Comparison of ENCODE assay signal across 1 cellular context in genomic region chr6:125956506-125957390, GRCh38.
TF ChIP-seq lines count a peak whose summit lies in the region.

TSS of gene HINT3 (plus strand) at chr6:125956770. CDS start at chr6:125956978, 208 bp downstream.

TF ChIP-seq in HepG2, 621 proteins besides CTCF, POLR2A, EP300 and RAD21 (continued from another document and continues in another):
- peak; percentile 54 for TF ChIP-seq ZSCAN9 (CRISPR knock-in tag; IDR thresholded peaks at IDR 0.05; ENCODE audit: borderline replicate concordance)
- TF ChIP-seq FUBP1 (CRISPR knock-in tag; IDR thresholded peaks at IDR 0.05; ENCODE audit: borderline replicate concordance), result no peak; the same call in 1 of the 2 replicates
- peak; percentile 77 for TF ChIP-seq ZNF263 (CRISPR knock-in tag; IDR thresholded peaks at IDR 0.05)
- TF ChIP-seq ZNF383 (CRISPR knock-in tag; IDR thresholded peaks at IDR 0.05; ENCODE audit: borderline replicate concordance), result no peak
- peak; percentile 85 for TF ChIP-seq FOXA3 (CRISPR knock-in tag; IDR thresholded peaks at IDR 0.05)
- TF ChIP-seq HIVEP1 (CRISPR knock-in tag; IDR thresholded peaks at IDR 0.05), result peak; percentile 92
- peak; percentile 73; the same call in 1 of the 2 replicates for TF ChIP-seq ZNF17 (CRISPR knock-in tag; IDR thresholded peaks at IDR 0.05)
- peak; percentile 18; the same call in 1 of the 2 replicates for TF ChIP-seq ADNP (CRISPR knock-in tag; IDR thresholded peaks at IDR 0.05)
- peak; percentile 98 for TF ChIP-seq ZNF350 (CRISPR knock-in tag; IDR thresholded peaks at IDR 0.05; ENCODE audit: borderline replicate concordance, low read depth)
- peak; percentile 98; the same call in 1 of the 2 replicates for TF ChIP-seq ZSCAN5A (CRISPR knock-in tag; IDR thresholded peaks at IDR 0.05; ENCODE audit: borderline replicate concordance)
- TF ChIP-seq TP53 (CRISPR knock-in tag; conservative IDR thresholded peaks at IDR 0.05), result 0 out of 2 replicates have a peak, but pooled peaks have one; percentile 62
- no peak for TF ChIP-seq MATR3 (CRISPR knock-in tag; IDR thresholded peaks at IDR 0.05)
- TF ChIP-seq TCF7 (IDR thresholded peaks at IDR 0.05; ENCODE audit: low read depth), result peak; percentile 96
- TF ChIP-seq MLX (CRISPR knock-in tag; IDR thresholded peaks at IDR 0.05), result no peak
- TF ChIP-seq CREB3 (CRISPR knock-in tag; IDR thresholded peaks at IDR 0.05), result 0 out of 2 replicates have a peak, but pooled peaks have one; percentile 30
- TF ChIP-seq KMT2B (CRISPR knock-in tag; IDR thresholded peaks at IDR 0.05), result peak; percentile 98
- TF ChIP-seq ZNF333 (CRISPR knock-in tag; IDR thresholded peaks at IDR 0.05; ENCODE audit: borderline replicate concordance), result peak; percentile 99
- peak; percentile 92 for TF ChIP-seq RFXAP (CRISPR knock-in tag; IDR thresholded peaks at IDR 0.05; ENCODE audit: borderline replicate concordance)
- peak; percentile 99 for TF ChIP-seq SRY (CRISPR knock-in tag; IDR thresholded peaks at IDR 0.05)
- TF ChIP-seq HNF4G (IDR thresholded peaks at IDR 0.05; ENCODE audit: borderline replicate concordance, low read depth, low read length), result peak; percentile 57
- TF ChIP-seq HNF4G (CRISPR knock-in tag; IDR thresholded peaks at IDR 0.05; ENCODE audit: borderline replicate concordance, low read depth), result 0 out of 2 replicates have a peak, but pooled peaks have one; percentile 72
- peak; percentile 96 for TF ChIP-seq SALL1 (CRISPR knock-in tag; IDR thresholded peaks at IDR 0.05)
- no peak for TF ChIP-seq ZNF878 (CRISPR knock-in tag; IDR thresholded peaks at IDR 0.05)
- peak; percentile 52; the same call in 1 of the 2 replicates for TF ChIP-seq NFATC3 (CRISPR knock-in tag; IDR thresholded peaks at IDR 0.05)
- no peak for TF ChIP-seq SYNCRIP (IDR thresholded peaks at IDR 0.05; ENCODE audit: insufficient read depth, low read depth, low read length)
- TF ChIP-seq JUNB (CRISPR knock-in tag; IDR thresholded peaks at IDR 0.05; ENCODE audit: borderline replicate concordance), result no peak
- TF ChIP-seq ZC3H13 (CRISPR knock-in tag; IDR thresholded peaks at IDR 0.05), result no peak
- no peak for TF ChIP-seq ZFP36 (IDR thresholded peaks at IDR 0.05; ENCODE audit: borderline replicate concordance, low read depth, low read length, partially characterized antibody)
- TF ChIP-seq MNT (IDR thresholded peaks at IDR 0.05), result peak; percentile 30; the same call in 1 of the 2 replicates
- TF ChIP-seq MTF2 (CRISPR knock-in tag; IDR thresholded peaks at IDR 0.05; ENCODE audit: borderline replicate concordance), result peak; percentile 98
- no peak for TF ChIP-seq PBX2 (CRISPR knock-in tag; IDR thresholded peaks at IDR 0.05)
- peak; percentile 92 for TF ChIP-seq KLF6 (CRISPR knock-in tag; IDR thresholded peaks at IDR 0.05)
- TF ChIP-seq KAT2B (IDR thresholded peaks at IDR 0.05; ENCODE audit: borderline replicate concordance, low read depth, low read length), result no peak
- peak; percentile 93 for TF ChIP-seq ZNF331 (CRISPR knock-in tag; IDR thresholded peaks at IDR 0.05)
- no peak for TF ChIP-seq CEBPZ (IDR thresholded peaks at IDR 0.05; ENCODE audit: low read length)
- no peak for TF ChIP-seq ZNF558 (CRISPR knock-in tag; IDR thresholded peaks at IDR 0.05; ENCODE audit: borderline replicate concordance)
- peak; percentile 81 for TF ChIP-seq HNRNPLL (IDR thresholded peaks at IDR 0.05; ENCODE audit: low read depth, low read length, poor library complexity, severe bottlenecking)
- 0 out of 2 replicates have a peak, but pooled peaks have one; percentile 86 for TF ChIP-seq MTERF4 (CRISPR knock-in tag; IDR thresholded peaks at IDR 0.05)
- 0 out of 2 replicates have a peak, but pooled peaks have one; percentile 51 for TF ChIP-seq ZNF34 (CRISPR knock-in tag; IDR thresholded peaks at IDR 0.05; ENCODE audit: borderline replicate concordance)
- peak; percentile 92 for TF ChIP-seq GATAD2A (CRISPR knock-in tag; IDR thresholded peaks at IDR 0.05)
- peak; percentile 52; the same call in 1 of the 2 replicates for TF ChIP-seq ZNF335 (CRISPR knock-in tag; IDR thresholded peaks at IDR 0.05)
- TF ChIP-seq FIP1L1 (IDR thresholded peaks at IDR 0.05; ENCODE audit: borderline replicate concordance, insufficient read depth, low read depth, low read length), result 0 out of 2 replicates have a peak, but pooled peaks have one; percentile 61
- TF ChIP-seq ZNF7 (CRISPR knock-in tag; IDR thresholded peaks at IDR 0.05), result no peak
- TF ChIP-seq ZNF513 (CRISPR knock-in tag; conservative IDR thresholded peaks at IDR 0.05), result peak; percentile 17; the same call in 1 of the 2 replicates
- no peak for TF ChIP-seq PAF1 (CRISPR knock-in tag; IDR thresholded peaks at IDR 0.05)
- peak; percentile 26; the same call in 1 of the 2 replicates for TF ChIP-seq DDIT3 (CRISPR knock-in tag; IDR thresholded peaks at IDR 0.05)
- TF ChIP-seq RXRB (CRISPR knock-in tag; IDR thresholded peaks at IDR 0.05; ENCODE audit: borderline replicate concordance), result peak; percentile 83
- no peak for TF ChIP-seq IKZF4 (CRISPR knock-in tag; IDR thresholded peaks at IDR 0.05; ENCODE audit: borderline replicate concordance, low read depth, not compliant biosample characterization)
- peak; percentile 85 for TF ChIP-seq POLR2AphosphoS5 (IDR thresholded peaks at IDR 0.05; ENCODE audit: low read depth, low read length)
- peak; percentile 87 for TF ChIP-seq KDM5A (IDR thresholded peaks at IDR 0.05; ENCODE audit: borderline replicate concordance, low read length)
- TF ChIP-seq AGO1 (IDR thresholded peaks at IDR 0.05; ENCODE audit: low read depth, low read length, poor library complexity, severe bottlenecking), result peak; percentile 88
- TF ChIP-seq ATF2 (CRISPR knock-in tag; IDR thresholded peaks at IDR 0.05), result peak; percentile 97
- TF ChIP-seq PITX1 (CRISPR knock-in tag; IDR thresholded peaks at IDR 0.05), result peak; percentile 89
